Comparison of ENCODE assay signal across 13 cellular contexts in genomic region chr10:31921031-31921430, GRCh38. TPM values are rescaled to one million over a fixed set of nuclear protein-coding genes. Genes with fewer than 3 reads are reported as not detected.
DNase-seq lines count a peak whose midpoint lies in the region; ATAC-seq, FAIRE-seq and TF ChIP-seq lines count a peak whose summit lies in the region.
"Had no signal": no experiment of that assay in that cellular context is flagged by ENCODE, and none has a peak within 500 bp of the region (broad histone marks: within the 10 kb centered on the region; RNA-seq: fewer than 3 reads in every experiment).

No MANE protein-coding gene starts in this region.

- no peak for TF ChIP-seq POLR2A in thyroid gland (IDR thresholded peaks at IDR 0.05)
- TF ChIP-seq POLR2A in GM12892 (IDR thresholded peaks at IDR 0.05; ENCODE audit: low read depth, low read length) = no peak

- no peaks in the 10 kb centered on the region for H3K9me3 Mint-ChIP-seq in activated T-cell treated with anti-CD3 and anti-CD28 coated beads, Interleukin-2, amount 50 U/mL, for 72 hours
- no peaks in the 10 kb centered on the region for H3K9me3 Mint-ChIP-seq in stimulated activated memory B cell treated with anti-CD40 and anti-IgM and Interleukin-4, amounts not matched to agents 10 μg/mL and 1 μg/mL and 100 μg/mL, for 72 hours

- H3K36me3 Mint-ChIP-seq in activated T-cell treated with anti-CD3 and anti-CD28 coated beads, Interleukin-2, amount 50 U/mL, for 72 hours (ENCODE audit: insufficient read depth in 2 of 2) = peaks cover 0 to 2% of the 10 kb centered on the region in 2 donors
- peaks cover 6% of the 10 kb centered on the region for H3K36me3 Mint-ChIP-seq in stimulated activated memory B cell treated with anti-CD40 and anti-IgM and Interleukin-4, amounts not matched to agents 10 μg/mL and 1 μg/mL and 100 μg/mL, for 72 hours

- H3K27me3 Mint-ChIP-seq in activated T-cell treated with anti-CD3 and anti-CD28 coated beads, Interleukin-2, amount 50 U/mL, for 72 hours (ENCODE audit: low read depth) = no peaks in the 10 kb centered on the region
- no peaks in the 10 kb centered on the region for H3K27me3 Mint-ChIP-seq in stimulated activated memory B cell treated with anti-CD40 and anti-IgM and Interleukin-4, amounts not matched to agents 10 μg/mL and 1 μg/mL and 100 μg/mL, for 72 hours

- H3K9me3 ChIP-seq in thyroid gland = no peaks in the 10 kb centered on the region

- no peaks in the 10 kb centered on the region for H3K27me3 ChIP-seq in thyroid gland

- peaks cover 67% of the 10 kb centered on the region for H3K4me1 Mint-ChIP-seq in activated T-cell treated with anti-CD3 and anti-CD28 coated beads, Interleukin-2, amount 50 U/mL, for 72 hours (ENCODE audit: low read depth)
- peaks cover 52% of the 10 kb centered on the region for H3K4me1 Mint-ChIP-seq in stimulated activated memory B cell treated with anti-CD40 and anti-IgM and Interleukin-4, amounts not matched to agents 10 μg/mL and 1 μg/mL and 100 μg/mL, for 72 hours

- ATAC-seq in GM19455 (IDR thresholded peaks at IDR 0.05; ENCODE audit: unreplicated experiment) (peak; percentile 74), HG03045 (IDR thresholded peaks at IDR 0.05; ENCODE audit: unreplicated experiment) (peak; percentile 70)
- ATAC-seq in activated T-cell treated with anti-CD3 and anti-CD28 coated beads, Interleukin-2, amount 50 U/mL, for 72 hours (replicated peaks in 1 of 2) = peak; percentile 80 to 88
- no peak for ATAC-seq in stimulated activated memory B cell treated with anti-CD40 and anti-IgM and Interleukin-4, amounts not matched to agents 10 μg/mL and 1 μg/mL and 100 μg/mL, for 72 hours
- ATAC-seq: left colon, right cardiac atrium had no signal

- no peak for TF ChIP-seq CTCF in GM12864 (IDR thresholded peaks at IDR 0.05; ENCODE audit: low read depth, low read length, missing control alignments)
- TF ChIP-seq CTCF in thyroid gland (IDR thresholded peaks at IDR 0.05) = no peak

- FAIRE-seq in GM12892 (lab: Jason Lieb, UNC) = no peak

- H3K4me1 ChIP-seq in thyroid gland = no peaks in the 10 kb centered on the region

- no peak for DNase-seq in GM12864 (ENCODE audit: low read depth)
- peak; percentile 11 to 20 for DNase-seq in activated T-cell treated with anti-CD3 and anti-CD28 coated beads, Interleukin-2, amount 50 U/mL, for 72 hours
- no peak for DNase-seq in G401 (ENCODE audit: low spot score)
- no peak for DNase-seq in thyroid gland
- no peak for DNase-seq in GM12892 (ENCODE audit: insufficient read length)
- DNase-seq: aorta, EL, left colon, right cardiac atrium, T-helper 9 cell had no signal

- intact Hi-C loops in thyroid gland (cut with DNase I) = no loop called here

- WGBS in thyroid gland, 2 donors = 61% methylated on average over 4 of the region's 4 CpGs

- H3K27ac Mint-ChIP-seq in activated T-cell treated with anti-CD3 and anti-CD28 coated beads, Interleukin-2, amount 50 U/mL, for 72 hours = peak overlapping the region; percentile 43
- H3K27ac Mint-ChIP-seq in stimulated activated memory B cell treated with anti-CD40 and anti-IgM and Interleukin-4, amounts not matched to agents 10 μg/mL and 1 μg/mL and 100 μg/mL, for 72 hours = no peak overlapping the region

- no peaks in the 10 kb centered on the region for H3K36me3 ChIP-seq in thyroid gland

- H3K4me3 Mint-ChIP-seq in activated T-cell treated with anti-CD3 and anti-CD28 coated beads, Interleukin-2, amount 50 U/mL, for 72 hours = peak overlapping the region; percentile 59 to 77
- H3K4me3 Mint-ChIP-seq in stimulated activated memory B cell treated with anti-CD40 and anti-IgM and Interleukin-4, amounts not matched to agents 10 μg/mL and 1 μg/mL and 100 μg/mL, for 72 hours = no peak overlapping the region

- H3K27ac ChIP-seq in thyroid gland = no peak overlapping the region

- in situ Hi-C loops in G401 (cut with HindIII; ENCODE audit: low sequenced_read_pairs) = no loop called here

- peak overlapping the region; percentile 31 for H3K4me3 ChIP-seq in GM12864 (ENCODE audit: low read depth, low read length)
- H3K4me3 ChIP-seq in thyroid gland (replicated peaks in 1 of 3) = no peak overlapping the region

RNA-seq across cellular contexts. Expression of gene ARHGAP12, which starts 7.6 kb away (rescaled TPM):
- total RNA-seq in activated T-cell treated with anti-CD3 and anti-CD28 coated beads, Interleukin-2, amount 50 U/mL, for 72 hours = 1 to 10 TPM; 5.2 to 5.6 TPM
- total RNA-seq in G401 (2014; rRNA removed; shearing (Covaris generic)) = 21.6 and 40.5 TPM in 2 replicates
- 10 to 100 TPM; 49.9 to 67.6 (median 60.8) TPM for total RNA-seq in thyroid gland
- polyA plus RNA-seq in GM12892 (2012; ENCODE audit: missing spikeins) = 9.1 TPM

Comparison
In these comparisons a context has a peak if more than half of its experiments do, and no peak if none do; other contexts are left out.
1. DNase-seq: peak in activated T-cell treated with anti-CD3 and anti-CD28 coated beads, Interleukin-2, amount 50 U/mL, for 72 hours (2 of 2); none in GM12864 (single experiment), G401 (single experiment), thyroid gland (0 of 2) and GM12892 (single experiment).